ENCODE assay signal across 8 cellular contexts in genomic region chr6:57091375-57091774, GRCh38. TPM values are rescaled to one million over a fixed set of nuclear protein-coding genes. Genes with fewer than 3 reads are reported as not detected.
DNase-seq lines count a peak whose midpoint lies in the region; ATAC-seq, FAIRE-seq and TF ChIP-seq lines count a peak whose summit lies in the region.
"Not testable (repeated sequence)": the region's sequence is repeated elsewhere in the genome, so short reads cannot be mapped to it uniquely, and the experiment has no call there.

No MANE protein-coding gene starts in this region.

- not testable (repeated sequence) for DNase-seq in AG10803 (ENCODE audit: low read depth); GM23338 (ENCODE audit: low spot score); NT2/D1 (ENCODE audit: low read depth, low spot score); activated CD4-positive, alpha-beta memory T cell treated with anti-CD3 and anti-CD28 coated beads for 36 hours; GM12878 (ENCODE audit: low read depth, low spot score); esophagus muscularis mucosa (ENCODE audit: extremely low spot score); lower lobe of right lung; trophoblast cell

- peak overlapping the region; percentile 55 for H3K4ac ChIP-seq in trophoblast cell (ENCODE audit: low read depth, low read length)

- not testable (repeated sequence) for H3K27ac ChIP-seq in GM23338 (ENCODE audit: low read depth); GM12878 (ENCODE audit: control insufficient read depth, insufficient read depth); lower lobe of right lung; trophoblast cell (ENCODE audit: low read depth, low read length)
- H3K27ac ChIP-seq in esophagus muscularis mucosa (replicated peaks in 1 of 4), result peak overlapping the region; percentile 13 to 56 (median 30)

- CTCF ChIA-PET in activated CD4-positive, alpha-beta memory T cell treated with anti-CD3 and anti-CD28 coated beads for 36 hours (lab: Charles Lee), result not testable (repeated sequence)
- CTCF ChIA-PET in GM12878 (lab: Yijun Ruan, JAX), result interaction anchor here (1.1 to 2.2 kb wide), 3 partner anchors 12 to 136 kb away, joined by 3 to 7 read pairs (median 3); partner anchors contain the start of gene BEND6

- not testable (repeated sequence) for ATAC-seq in GM23338, GM12878, lower lobe of right lung

- not testable (repeated sequence) for H4K91ac ChIP-seq in trophoblast cell (ENCODE audit: low read depth, low read length)

- peaks cover 30% of the 10 kb centered on the region for H3K4me1 Mint-ChIP-seq in GM23338
- peaks cover 32% of the 10 kb centered on the region for H3K4me1 Mint-ChIP-seq in activated CD4-positive, alpha-beta memory T cell treated with anti-CD3 and anti-CD28 coated beads for 36 hours (ENCODE audit: low read depth)

- H3K9ac ChIP-seq in NT2/D1 (ENCODE audit: insufficient read length, low read depth), result peak overlapping the region; percentile 5
- not testable (repeated sequence) for H3K9ac ChIP-seq in GM12878 (ENCODE audit: control insufficient read depth, insufficient read depth, low read length); trophoblast cell (ENCODE audit: low read length)

- not testable (repeated sequence) for H2AFZ ChIP-seq in GM23338; GM12878 (ENCODE audit: control insufficient read depth, low read depth, low read length); trophoblast cell (ENCODE audit: insufficient read depth, low read length, poor library complexity)

- not testable (repeated sequence) for H3F3A ChIP-seq in GM23338 (replicated peaks; ENCODE audit: low read depth)

- FAIRE-seq in GM12878 (lab: Jason Lieb, UNC), result not testable (repeated sequence)

- TF ChIP-seq POLR2A in GM12878 (IDR thresholded peaks at IDR 0.05; ENCODE audit: low read depth, low read length); esophagus muscularis mucosa (IDR thresholded peaks at IDR 0.05; ENCODE audit: low read depth): not testable (repeated sequence)

- peak overlapping the region; percentile 58 for H3K4me3 Mint-ChIP-seq in GM23338
- H3K4me3 Mint-ChIP-seq in activated CD4-positive, alpha-beta memory T cell treated with anti-CD3 and anti-CD28 coated beads for 36 hours, result peak overlapping the region; percentile 68

- not testable (repeated sequence) for BruUV-seq in GM12878 (replicated peaks; lab: Mats Ljungman, UMichigan)

- H3K79me2 ChIP-seq in GM23338 (replicated peaks; ENCODE audit: insufficient read depth), result peaks cover 51% of the 10 kb centered on the region
- H3K79me2 ChIP-seq in GM12878 (ENCODE audit: control insufficient read depth, insufficient read depth, low read length), result peaks cover 47% of the 10 kb centered on the region
- H3K79me2 ChIP-seq in trophoblast cell (ENCODE audit: control insufficient read depth, insufficient read depth, low read length, poor library complexity), result not testable (repeated sequence)

- not testable (repeated sequence) for H3K27me3 ChIP-seq in GM23338 (ENCODE audit: insufficient read depth); NT2/D1 (ENCODE audit: insufficient read depth, insufficient read length); GM12878 (replicated peaks in 1 of 2; ENCODE audit: control insufficient read depth in 2 of 2, insufficient read depth in 2 of 2, low read length in 1 of 2); esophagus muscularis mucosa; lower lobe of right lung (ENCODE audit: low read depth); trophoblast cell (ENCODE audit: insufficient read depth, low read length)

- not testable (repeated sequence) for H3K23ac ChIP-seq in trophoblast cell (ENCODE audit: low read length)

- not testable (repeated sequence) for H3K18ac ChIP-seq in trophoblast cell (ENCODE audit: low read length)

- H3K79me1 ChIP-seq in trophoblast cell (ENCODE audit: low read length), result not testable (repeated sequence)

- H3K4me3 ChIP-seq in AG10803 (ENCODE audit: low read length) (peak overlapping the region; percentile 42), GM23338 (peak overlapping the region; percentile 33; the same call in 1 of the 2 replicates), GM12878 (peak overlapping the region; percentile 54), esophagus muscularis mucosa (peak overlapping the region in 2 of 4 donors; percentile 5 to 13), lower lobe of right lung (peak overlapping the region; percentile 12)
- H3K4me3 ChIP-seq in NT2/D1 (ENCODE audit: insufficient read length, low read depth); trophoblast cell (ENCODE audit: low read depth, low read length): not testable (repeated sequence)

- TF ChIP-seq EP300 in GM12878 (IDR thresholded peaks at IDR 0.05; ENCODE audit: borderline replicate concordance in 1 of 2, control insufficient read depth in 1 of 2, low read depth in 2 of 2, low read length in 2 of 2); esophagus muscularis mucosa (IDR thresholded peaks at IDR 0.05): not testable (repeated sequence)

- H3K14ac ChIP-seq in trophoblast cell (ENCODE audit: low read length), result not testable (repeated sequence)

- in situ Hi-C loops in GM12878 (cut with MboI), result loop anchor here (5.0 kb wide), 1 partner anchor 71 kb away; no protein-coding TSS in a partner anchor

- H3K27me3 Mint-ChIP-seq in GM23338 (ENCODE audit: insufficient read depth, low read depth, poor library complexity); activated CD4-positive, alpha-beta memory T cell treated with anti-CD3 and anti-CD28 coated beads for 36 hours: not testable (repeated sequence)

- not testable (repeated sequence) for H2BK5ac ChIP-seq in trophoblast cell (ENCODE audit: low read depth, low read length, poor library complexity)

- WGBS in GM12878 (ENCODE audit: insufficient coverage, insufficient replicate concordance, low lambda C conversion rate, missing lambda C conversion rate), result 78% methylated on average over 7 of the region's 7 CpGs
- WGBS in esophagus muscularis mucosa, result 83% methylated on average over 7 of the region's 7 CpGs
- no CpG with 5 or more reads among the region's 7 CpGs for WGBS in trophoblast cell (ENCODE audit: extremely low coverage, insufficient coverage, insufficient read length)

- intact Hi-C loops in activated CD4-positive, alpha-beta memory T cell treated with anti-CD3 and anti-CD28 coated beads for 36 hours (cut with micrococcal nuclease); esophagus muscularis mucosa (cut with DNase I); lower lobe of right lung (cut with DNase I): not testable (repeated sequence)
- intact Hi-C loops in GM12878 (cut with micrococcal nuclease; ENCODE audit: unreplicated experiment), result loop anchor here (2.0 kb wide), 1 partner anchor 81 kb away; the partner anchor contains the start of gene BAG2

- H3K4me1 ChIP-seq in GM23338 (ENCODE audit: insufficient read depth) (peaks cover 16% of the 10 kb centered on the region; the same call in 1 of the 2 replicates), esophagus muscularis mucosa (peaks cover 23 to 52% (median 39%) of the 10 kb centered on the region in 4 donors), lower lobe of right lung (peaks cover 36% of the 10 kb centered on the region)
- not testable (repeated sequence) for H3K4me1 ChIP-seq in NT2/D1 (ENCODE audit: insufficient read depth, insufficient read length); GM12878 (ENCODE audit: control insufficient read depth, insufficient read depth, low read length); trophoblast cell (ENCODE audit: control insufficient read depth in 1 of 2, insufficient read depth in 2 of 2, low read length in 2 of 2)

- peaks cover 20% of the 10 kb centered on the region; the same call in 1 of the 2 replicates for H4K20me1 ChIP-seq in GM23338 (replicated peaks; ENCODE audit: insufficient read depth)
- H4K20me1 ChIP-seq in GM12878 (ENCODE audit: control insufficient read depth, insufficient read depth), result not testable (repeated sequence)

- peaks cover 15% of the 10 kb centered on the region for H3K36me3 Mint-ChIP-seq in GM23338 (ENCODE audit: low read depth)
- H3K36me3 Mint-ChIP-seq in activated CD4-positive, alpha-beta memory T cell treated with anti-CD3 and anti-CD28 coated beads for 36 hours, result peaks cover 20% of the 10 kb centered on the region

- H3K9me3 Mint-ChIP-seq in GM23338; activated CD4-positive, alpha-beta memory T cell treated with anti-CD3 and anti-CD28 coated beads for 36 hours: not testable (repeated sequence)

- RAD21 ChIA-PET in GM12878 (lab: Charles Lee; ENCODE audit: unreplicated experiment), result not testable (repeated sequence)

- H2BK120ac ChIP-seq in trophoblast cell (ENCODE audit: insufficient read depth, low read length, poor library complexity), result not testable (repeated sequence)

- not testable (repeated sequence) for TF ChIP-seq RAD21 in GM12878 (IDR thresholded peaks at IDR 0.05; ENCODE audit: insufficient read depth, low read depth, low read length)

- not testable (repeated sequence) for TF ChIP-seq CTCF in AG10803 (conservative IDR thresholded peaks at IDR 0.05; ENCODE audit: low read length); GM23338 (conservative IDR thresholded peaks at IDR 0.05; ENCODE audit: low read depth in 2 of 2); GM12878 (IDR thresholded peaks at IDR 0.05 in 2 of 3, conservative IDR thresholded peaks at IDR 0.05 in 1 of 3; ENCODE audit: control insufficient read depth in 2 of 3, extremely low read depth in 1 of 3, insufficient read depth in 1 of 3, low read depth in 3 of 3, low read length in 3 of 3); esophagus muscularis mucosa (IDR thresholded peaks at IDR 0.05); lower lobe of right lung (IDR thresholded peaks at IDR 0.05)

- H3K4me2 ChIP-seq in GM23338 (peak overlapping the region; percentile 50), GM12878 (ENCODE audit: control insufficient read depth, insufficient read depth) (peak overlapping the region; percentile 83), trophoblast cell (ENCODE audit: low read length) (peak overlapping the region; percentile 24)

- H4K8ac ChIP-seq in trophoblast cell (ENCODE audit: low read depth, low read length), result not testable (repeated sequence)

- H3K36me3 ChIP-seq in GM23338 (ENCODE audit: insufficient read depth); GM12878 (ENCODE audit: control insufficient read depth in 2 of 2, insufficient read depth in 2 of 2, low read length in 1 of 2); esophagus muscularis mucosa; lower lobe of right lung; trophoblast cell (ENCODE audit: control insufficient read depth in 1 of 2, insufficient read depth in 2 of 2, low read length in 2 of 2): not testable (repeated sequence)
- H3K36me3 ChIP-seq in NT2/D1 (ENCODE audit: insufficient read depth, insufficient read length, low read length), result peaks cover 25% of the 10 kb centered on the region

- H3K9me3 ChIP-seq in NT2/D1 (ENCODE audit: insufficient read depth, low read length); GM12878 (replicated peaks; ENCODE audit: control insufficient read depth, insufficient read depth, low read length); esophagus muscularis mucosa; lower lobe of right lung; trophoblast cell (ENCODE audit: insufficient read depth, low read depth, low read length): not testable (repeated sequence)

- H2BK12ac ChIP-seq in trophoblast cell (ENCODE audit: low read length), result not testable (repeated sequence)

- not testable (repeated sequence) for H2AK5ac ChIP-seq in trophoblast cell (ENCODE audit: low read length)

- POLR2A ChIA-PET in activated CD4-positive, alpha-beta memory T cell treated with anti-CD3 and anti-CD28 coated beads for 36 hours (lab: Charles Lee); GM12878 (lab: Charles Lee): not testable (repeated sequence)

- H4K12ac ChIP-seq in trophoblast cell (ENCODE audit: low read depth, low read length), result not testable (repeated sequence)

- not testable (repeated sequence) for H3K27ac Mint-ChIP-seq in GM23338; activated CD4-positive, alpha-beta memory T cell treated with anti-CD3 and anti-CD28 coated beads for 36 hours

- SMC1A ChIA-PET in GM12878 (lab: Charles Lee; ENCODE audit: uncharacterized antibody, unreplicated experiment), result interaction anchor here (1.5 to 3.1 kb wide), 2 partner anchors 22 to 71 kb away, joined by 3 to 17 read pairs; no protein-coding TSS in a partner anchor

- not testable (repeated sequence) for H3K9me2 ChIP-seq in GM23338 (ENCODE audit: insufficient read depth)

RNA-seq across cellular contexts. Expression of gene ZNF451, which starts 1.4 kb away (rescaled TPM):
- total RNA-seq in GM23338 (2014; rRNA removed; shearing (Covaris generic)), result 50.7 and 54.1 TPM in 2 replicates
- polyA plus RNA-seq in GM23338 (2016; fragmentation: Nextera tagmentation; extraction: Ambion mirVana) (43.1 and 44.8 TPM in 2 replicates), GM12878 (2011; rRNA removed) (37.4 and 60.6 TPM in 2 replicates), GM12878 (2014; fragmentation: Illumina TruSeq; extraction: Trizol) (22.1 and 25.9 TPM in 2 replicates), GM12878 (2014; fragmentation: Nextera tagmentation; extraction: Ambion mirVana) (10 to 100 TPM in 1 of 2 experiments, 1 to 10 TPM in 1; 6.5 to 11.6 TPM), GM12878 (2014; rRNA removed) (20.3 and 21.4 TPM in 2 replicates), GM12878 (2016; fragmentation: Nextera tagmentation; extraction: Ambion mirVana) (10 to 100 TPM; 22.7 to 24.8 TPM)
- 10 to 100 TPM; 38.2 to 41.4 TPM for total RNA-seq in activated CD4-positive, alpha-beta memory T cell treated with anti-CD3 and anti-CD28 coated beads for 36 hours
- total RNA-seq in GM12878 (2013; cell fraction: nucleolus; rRNA removed), result 181 and 183 TPM in 2 replicates
- total RNA-seq in GM12878 (2014; rRNA removed) (32.4 and 35.6 TPM in 2 replicates), GM12878 (2014; rRNA removed; fragmentation: Illumina TruSeq; extraction: Trizol) (44.4 and 49.2 TPM in 2 replicates), GM12878 (2021) (37.5 and 38.0 TPM in 2 replicates), esophagus muscularis mucosa (10 to 100 TPM; 32.0 to 49.0 (median 38.0) TPM), lower lobe of right lung (56.9 TPM)
- polyA plus RNA-seq in GM12878 (2011; ENCODE audit: low read depth), result 8.2 TPM
- polyA plus RNA-seq in GM12878 (2011; cell fraction: cytosol; rRNA removed), result 13.2 and 14.5 TPM in 2 replicates
- 33.5 and 39.4 TPM in 2 replicates for polyA plus RNA-seq in GM12878 (2011; cell fraction: nucleus; rRNA removed)
- 18.5 and 19.1 TPM in 2 replicates for polyA plus RNA-seq in GM12878 (2012)
- 57.5 and 71.5 TPM in 2 replicates for polyA minus RNA-seq in GM12878 (2011; rRNA and poly(A)+ RNA removed)
- 19.4 and 36.4 TPM in 2 replicates for polyA minus RNA-seq in GM12878 (2011; cell fraction: cytosol; rRNA and poly(A)+ RNA removed)
- polyA minus RNA-seq in GM12878 (2011; cell fraction: nucleus; rRNA and poly(A)+ RNA removed), result 70.4 and 87.1 TPM in 2 replicates
- 15.3 and 15.5 TPM in 2 replicates for polyA plus RNA-seq in trophoblast cell (2013)

RNA-seq across cellular contexts. Expression of gene KIAA1586, which starts 44.9 kb away (rescaled TPM):
- 21.3 and 24.0 TPM in 2 replicates for total RNA-seq in GM23338 (2014; rRNA removed; shearing (Covaris generic))
- polyA plus RNA-seq in GM23338 (2016; fragmentation: Nextera tagmentation; extraction: Ambion mirVana) (30.2 and 37.7 TPM in 2 replicates), GM12878 (2011; rRNA removed) (13.1 and 28.1 TPM in 2 replicates), GM12878 (2014; fragmentation: Illumina TruSeq; extraction: Trizol) (19.0 and 23.3 TPM in 2 replicates), GM12878 (2014; fragmentation: Nextera tagmentation; extraction: Ambion mirVana) (10 to 100 TPM; 22.3 to 29.0 TPM), GM12878 (2014; rRNA removed) (10.8 and 14.2 TPM in 2 replicates), GM12878 (2016; fragmentation: Nextera tagmentation; extraction: Ambion mirVana) (10 to 100 TPM; 28.8 to 33.1 TPM)
- total RNA-seq in activated CD4-positive, alpha-beta memory T cell treated with anti-CD3 and anti-CD28 coated beads for 36 hours, result 10 to 100 TPM; 13.7 to 15.4 TPM
- 39.9 and 41.2 TPM in 2 replicates for total RNA-seq in GM12878 (2013; cell fraction: nucleolus; rRNA removed)
- total RNA-seq in GM12878 (2014; rRNA removed) (13.3 and 18.9 TPM in 2 replicates), GM12878 (2014; rRNA removed; fragmentation: Illumina TruSeq; extraction: Trizol) (26.3 and 27.4 TPM in 2 replicates), GM12878 (2021) (17.4 and 20.2 TPM in 2 replicates), esophagus muscularis mucosa (1 to 10 TPM; 6.2 to 9.9 (median 8.7) TPM), lower lobe of right lung (10.2 TPM)
- polyA plus RNA-seq in GM12878 (2011; ENCODE audit: low read depth), result 3.2 TPM
- polyA plus RNA-seq in GM12878 (2011; cell fraction: cytosol; rRNA removed), result 3.0 and 3.2 TPM in 2 replicates
- 4.7 and 5.9 TPM in 2 replicates for polyA plus RNA-seq in GM12878 (2011; cell fraction: nucleus; rRNA removed)
- 7.5 and 10.8 TPM in 2 replicates for polyA plus RNA-seq in GM12878 (2012)
- 4.2 and 5.3 TPM in 2 replicates for polyA minus RNA-seq in GM12878 (2011; rRNA and poly(A)+ RNA removed)
- 3.2 and 5.2 TPM in 2 replicates for polyA minus RNA-seq in GM12878 (2011; cell fraction: cytosol; rRNA and poly(A)+ RNA removed)
- polyA minus RNA-seq in GM12878 (2011; cell fraction: nucleus; rRNA and poly(A)+ RNA removed), result 4.5 and 6.3 TPM in 2 replicates
- polyA plus RNA-seq in trophoblast cell (2013), result 8.3 and 8.7 TPM in 2 replicates

Comparison
In these comparisons a context has a peak if more than half of its experiments do, and no peak if none do; other contexts are left out.
1. H3K4me2 ChIP-seq: peak in every context shown above with its lines; median percentile 83 in GM12878; 50 in GM23338; 24 in trophoblast cell.